ENCODE assay signal across 1 cellular context in the genomic region with DNA sequence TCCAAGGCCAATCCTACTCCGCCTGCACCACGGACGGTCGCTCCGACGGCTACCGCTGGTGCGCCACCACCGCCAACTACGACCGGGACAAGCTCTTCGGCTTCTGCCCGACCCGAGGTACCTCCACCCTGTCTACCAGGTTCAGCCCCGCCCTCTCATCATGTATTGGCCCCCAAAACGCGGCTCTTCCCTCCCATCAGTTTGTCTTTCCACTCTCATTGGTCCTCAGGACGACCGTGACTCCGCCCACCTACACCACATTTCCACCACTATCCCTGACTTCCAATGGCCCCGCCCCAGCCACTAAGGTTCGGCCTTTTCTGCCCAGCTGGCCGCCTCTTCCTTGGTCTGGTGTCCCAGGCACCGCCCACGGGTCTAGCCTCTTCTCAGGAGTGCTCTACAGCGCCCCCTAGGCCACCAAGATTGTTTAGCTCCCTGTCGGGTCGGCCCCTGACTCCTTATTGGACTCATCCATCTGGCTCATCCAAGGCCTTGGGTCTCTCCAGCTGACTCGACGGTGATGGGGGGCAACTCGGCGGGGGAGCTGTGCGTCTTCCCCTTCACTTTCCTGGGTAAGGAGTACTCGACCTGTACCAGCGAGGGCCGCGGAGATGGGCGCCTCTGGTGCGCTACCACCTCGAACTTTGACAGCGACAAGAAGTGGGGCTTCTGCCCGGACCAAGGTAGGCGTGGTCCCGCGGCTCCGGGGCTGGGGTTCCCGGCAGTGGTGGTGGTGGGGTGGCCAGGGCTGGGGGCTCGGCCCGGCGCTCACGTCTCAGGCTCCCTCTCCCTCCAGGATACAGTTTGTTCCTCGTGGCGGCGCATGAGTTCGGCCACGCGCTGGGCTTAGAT.
TF ChIP-seq lines count a peak whose summit lies in the region.

No MANE protein-coding gene starts in this region.

TF ChIP-seq in K562, 482 proteins besides CTCF, POLR2A, EP300 and RAD21 (continued from another document and continues in another):
- TF ChIP-seq SPI1 (IDR thresholded peaks at IDR 0.05; ENCODE audit: borderline replicate concordance, low read depth, low read length) (no peak), CCNT2 (IDR thresholded peaks at IDR 0.05; ENCODE audit: borderline replicate concordance, extremely low read depth, insufficient read length, low read depth, low read length) (no peak), ZFX (CRISPR knock-in tag; IDR thresholded peaks at IDR 0.05) (no peak), BACH1 (tag; IDR thresholded peaks at IDR 0.05) (no peak), C11orf30 (IDR thresholded peaks at IDR 0.05; ENCODE audit: low read depth) (no peak), ZNF263 (CRISPR knock-in tag; IDR thresholded peaks at IDR 0.05; ENCODE audit: borderline replicate concordance) (no peak), PATZ1 (CRISPR knock-in tag; IDR thresholded peaks at IDR 0.05; ENCODE audit: borderline replicate concordance) (no peak), CREM (IDR thresholded peaks at IDR 0.05; ENCODE audit: low read depth) (0 out of 2 replicates have a peak, but pooled peaks have one; percentile 8), PTRF (tag; IDR thresholded peaks at IDR 0.05) (no peak), SETDB1 (IDR thresholded peaks at IDR 0.05; ENCODE audit: low read length) (no peak), NFYB (IDR thresholded peaks at IDR 0.05; ENCODE audit: extremely low read depth, insufficient read length) (peak; percentile 53), SMARCA5 (IDR thresholded peaks at IDR 0.05) (no peak), KAT8 (IDR thresholded peaks at IDR 0.05; ENCODE audit: low read depth) (no peak), TAF15 (IDR thresholded peaks at IDR 0.05; ENCODE audit: low read depth, low read length) (no peak), ZNF324 (CRISPR knock-in tag; IDR thresholded peaks at IDR 0.05) (no peak), HDAC1 (IDR thresholded peaks at IDR 0.05) (no peak), XRCC5 (IDR thresholded peaks at IDR 0.05; ENCODE audit: low read depth, low read length) (peak; percentile 60; the same call in 1 of the 2 replicates), RBM14 (IDR thresholded peaks at IDR 0.05; ENCODE audit: borderline replicate concordance, insufficient read depth, low read depth, low read length) (no peak), CREB3L1 (IDR thresholded peaks at IDR 0.05; ENCODE audit: borderline replicate concordance, low read depth) (no peak), SOX6 (IDR thresholded peaks at IDR 0.05) (no peak), CBFA2T2 (conservative IDR thresholded peaks at IDR 0.05) (no peak), TFE3 (CRISPR knock-in tag; IDR thresholded peaks at IDR 0.05) (no peak), TCF7L2 (IDR thresholded peaks at IDR 0.05; ENCODE audit: low read depth, low read length) (no peak), ZKSCAN3 (CRISPR knock-in tag; IDR thresholded peaks at IDR 0.05) (peak; percentile 94), SMAD1 (IDR thresholded peaks at IDR 0.05; ENCODE audit: low read depth, low read length, partially characterized antibody) (no peak), SLC30A9 (CRISPR knock-in tag; IDR thresholded peaks at IDR 0.05) (no peak), GATAD2A (IDR thresholded peaks at IDR 0.05) (no peak), GABPB1 (CRISPR knock-in tag; IDR thresholded peaks at IDR 0.05) (no peak), SMARCE1 (IDR thresholded peaks at IDR 0.05) (no peak), RBM34 (IDR thresholded peaks at IDR 0.05; ENCODE audit: borderline replicate concordance, insufficient read depth, low read length) (no peak), SRSF7 (optimal IDR thresholded peaks at IDR 0.05; ENCODE audit: low read depth, low read length) (no peak), MYC (IDR thresholded peaks at IDR 0.05; ENCODE audit: low read depth, low read length) (no peak), MYC (CRISPR knock-in tag; IDR thresholded peaks at IDR 0.05; ENCODE audit: borderline replicate concordance, low read depth) (no peak), ZNF561 (CRISPR knock-in tag; conservative IDR thresholded peaks at IDR 0.05) (no peak), ZFPM2 (CRISPR knock-in tag; IDR thresholded peaks at IDR 0.05) (no peak), ZNF121 (CRISPR knock-in tag; conservative IDR thresholded peaks at IDR 0.05) (no peak), ZNF830 (CRISPR knock-in tag; IDR thresholded peaks at IDR 0.05) (no peak), ZNF586 (CRISPR knock-in tag; conservative IDR thresholded peaks at IDR 0.05) (no peak), TBP (optimal IDR thresholded peaks at IDR 0.05; ENCODE audit: low read depth, low read length) (peak; percentile 29), ZNF75A (CRISPR knock-in tag; IDR thresholded peaks at IDR 0.05) (no peak), RBFOX2 (IDR thresholded peaks at IDR 0.05; ENCODE audit: low read depth, low read length) (0 out of 2 replicates have a peak, but pooled peaks have one; percentile 16), NUFIP1 (IDR thresholded peaks at IDR 0.05; ENCODE audit: partially characterized antibody) (no peak), HLTF (IDR thresholded peaks at IDR 0.05) (no peak), ZNF696 (CRISPR knock-in tag; conservative IDR thresholded peaks at IDR 0.05) (no peak), ZNF282 (CRISPR knock-in tag; IDR thresholded peaks at IDR 0.05) (no peak), ZNF41 (CRISPR knock-in tag; conservative IDR thresholded peaks at IDR 0.05) (no peak), NEUROD1 (IDR thresholded peaks at IDR 0.05; ENCODE audit: borderline replicate concordance, low read depth, low read length, partially characterized antibody) (no peak)
- TF ChIP-seq, protein P1, sequence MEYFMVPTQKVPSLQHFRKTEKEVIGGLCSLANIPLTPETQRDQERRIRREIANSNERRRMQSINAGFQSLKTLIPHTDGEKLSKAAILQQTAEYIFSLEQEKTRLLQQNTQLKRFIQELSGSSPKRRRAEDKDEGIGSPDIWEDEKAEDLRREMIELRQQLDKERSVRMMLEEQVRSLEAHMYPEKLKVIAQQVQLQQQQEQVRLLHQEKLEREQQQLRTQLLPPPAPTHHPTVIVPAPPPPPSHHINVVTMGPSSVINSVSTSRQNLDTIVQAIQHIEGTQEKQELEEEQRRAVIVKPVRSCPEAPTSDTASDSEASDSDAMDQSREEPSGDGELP (CRISPR knock-in tag; IDR thresholded peaks at IDR 0.05; ENCODE audit: borderline replicate concordance): peak; percentile 97
- TF ChIP-seq, protein P2, sequence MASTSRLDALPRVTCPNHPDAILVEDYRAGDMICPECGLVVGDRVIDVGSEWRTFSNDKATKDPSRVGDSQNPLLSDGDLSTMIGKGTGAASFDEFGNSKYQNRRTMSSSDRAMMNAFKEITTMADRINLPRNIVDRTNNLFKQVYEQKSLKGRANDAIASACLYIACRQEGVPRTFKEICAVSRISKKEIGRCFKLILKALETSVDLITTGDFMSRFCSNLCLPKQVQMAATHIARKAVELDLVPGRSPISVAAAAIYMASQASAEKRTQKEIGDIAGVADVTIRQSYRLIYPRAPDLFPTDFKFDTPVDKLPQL (IDR thresholded peaks at IDR 0.05; ENCODE audit: extremely low read depth, insufficient read length): no peak
- TF ChIP-seq, protein P3, sequence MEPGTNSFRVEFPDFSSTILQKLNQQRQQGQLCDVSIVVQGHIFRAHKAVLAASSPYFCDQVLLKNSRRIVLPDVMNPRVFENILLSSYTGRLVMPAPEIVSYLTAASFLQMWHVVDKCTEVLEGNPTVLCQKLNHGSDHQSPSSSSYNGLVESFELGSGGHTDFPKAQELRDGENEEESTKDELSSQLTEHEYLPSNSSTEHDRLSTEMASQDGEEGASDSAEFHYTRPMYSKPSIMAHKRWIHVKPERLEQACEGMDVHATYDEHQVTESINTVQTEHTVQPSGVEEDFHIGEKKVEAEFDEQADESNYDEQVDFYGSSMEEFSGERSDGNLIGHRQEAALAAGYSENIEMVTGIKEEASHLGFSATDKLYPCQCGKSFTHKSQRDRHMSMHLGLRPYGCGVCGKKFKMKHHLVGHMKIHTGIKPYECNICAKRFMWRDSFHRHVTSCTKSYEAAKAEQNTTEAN (CRISPR knock-in tag; IDR thresholded peaks at IDR 0.05): no peak
- TF ChIP-seq, protein P4, sequence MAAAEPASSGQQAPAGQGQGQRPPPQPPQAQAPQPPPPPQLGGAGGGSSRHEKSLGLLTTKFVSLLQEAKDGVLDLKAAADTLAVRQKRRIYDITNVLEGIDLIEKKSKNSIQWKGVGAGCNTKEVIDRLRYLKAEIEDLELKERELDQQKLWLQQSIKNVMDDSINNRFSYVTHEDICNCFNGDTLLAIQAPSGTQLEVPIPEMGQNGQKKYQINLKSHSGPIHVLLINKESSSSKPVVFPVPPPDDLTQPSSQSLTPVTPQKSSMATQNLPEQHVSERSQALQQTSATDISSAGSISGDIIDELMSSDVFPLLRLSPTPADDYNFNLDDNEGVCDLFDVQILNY (CRISPR knock-in tag; IDR thresholded peaks at IDR 0.05): no peak
- TF ChIP-seq, protein P5, sequence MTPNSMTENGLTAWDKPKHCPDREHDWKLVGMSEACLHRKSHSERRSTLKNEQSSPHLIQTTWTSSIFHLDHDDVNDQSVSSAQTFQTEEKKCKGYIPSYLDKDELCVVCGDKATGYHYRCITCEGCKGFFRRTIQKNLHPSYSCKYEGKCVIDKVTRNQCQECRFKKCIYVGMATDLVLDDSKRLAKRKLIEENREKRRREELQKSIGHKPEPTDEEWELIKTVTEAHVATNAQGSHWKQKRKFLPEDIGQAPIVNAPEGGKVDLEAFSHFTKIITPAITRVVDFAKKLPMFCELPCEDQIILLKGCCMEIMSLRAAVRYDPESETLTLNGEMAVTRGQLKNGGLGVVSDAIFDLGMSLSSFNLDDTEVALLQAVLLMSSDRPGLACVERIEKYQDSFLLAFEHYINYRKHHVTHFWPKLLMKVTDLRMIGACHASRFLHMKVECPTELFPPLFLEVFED (CRISPR knock-in tag; conservative IDR thresholded peaks at IDR 0.05): no peak
- TF ChIP-seq, protein P6, sequence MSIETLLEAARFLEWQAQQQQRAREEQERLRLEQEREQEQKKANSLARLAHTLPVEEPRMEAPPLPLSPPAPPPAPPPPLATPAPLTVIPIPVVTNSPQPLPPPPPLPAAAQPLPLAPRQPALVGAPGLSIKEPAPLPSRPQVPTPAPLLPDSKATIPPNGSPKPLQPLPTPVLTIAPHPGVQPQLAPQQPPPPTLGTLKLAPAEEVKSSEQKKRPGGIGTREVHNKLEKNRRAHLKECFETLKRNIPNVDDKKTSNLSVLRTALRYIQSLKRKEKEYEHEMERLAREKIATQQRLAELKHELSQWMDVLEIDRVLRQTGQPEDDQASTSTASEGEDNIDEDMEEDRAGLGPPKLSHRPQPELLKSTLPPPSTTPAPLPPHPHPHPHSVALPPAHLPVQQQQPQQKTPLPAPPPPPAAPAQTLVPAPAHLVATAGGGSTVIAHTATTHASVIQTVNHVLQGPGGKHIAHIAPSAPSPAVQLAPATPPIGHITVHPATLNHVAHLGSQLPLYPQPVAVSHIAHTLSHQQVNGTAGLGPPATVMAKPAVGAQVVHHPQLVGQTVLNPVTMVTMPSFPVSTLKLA (conservative IDR thresholded peaks at IDR 0.05): no peak
- TF ChIP-seq, protein P7, sequence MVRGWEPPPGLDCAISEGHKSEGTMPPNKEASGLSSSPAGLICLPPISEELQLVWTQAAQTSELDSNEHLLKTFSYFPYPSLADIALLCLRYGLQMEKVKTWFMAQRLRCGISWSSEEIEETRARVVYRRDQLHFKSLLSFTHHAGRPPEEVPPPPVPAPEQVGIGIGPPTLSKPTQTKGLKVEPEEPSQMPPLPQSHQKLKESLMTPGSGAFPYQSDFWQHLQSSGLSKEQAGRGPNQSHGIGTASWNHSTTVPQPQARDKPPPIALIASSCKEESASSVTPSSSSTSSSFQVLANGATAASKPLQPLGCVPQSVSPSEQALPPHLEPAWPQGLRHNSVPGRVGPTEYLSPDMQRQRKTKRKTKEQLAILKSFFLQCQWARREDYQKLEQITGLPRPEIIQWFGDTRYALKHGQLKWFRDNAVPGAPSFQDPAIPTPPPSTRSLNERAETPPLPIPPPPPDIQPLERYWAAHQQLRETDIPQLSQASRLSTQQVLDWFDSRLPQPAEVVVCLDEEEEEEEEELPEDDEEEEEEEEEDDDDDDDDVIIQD (CRISPR knock-in tag; IDR thresholded peaks at IDR 0.05): no peak
